16 cellular contexts compared by ENCODE assay signal in the genomic region with DNA sequence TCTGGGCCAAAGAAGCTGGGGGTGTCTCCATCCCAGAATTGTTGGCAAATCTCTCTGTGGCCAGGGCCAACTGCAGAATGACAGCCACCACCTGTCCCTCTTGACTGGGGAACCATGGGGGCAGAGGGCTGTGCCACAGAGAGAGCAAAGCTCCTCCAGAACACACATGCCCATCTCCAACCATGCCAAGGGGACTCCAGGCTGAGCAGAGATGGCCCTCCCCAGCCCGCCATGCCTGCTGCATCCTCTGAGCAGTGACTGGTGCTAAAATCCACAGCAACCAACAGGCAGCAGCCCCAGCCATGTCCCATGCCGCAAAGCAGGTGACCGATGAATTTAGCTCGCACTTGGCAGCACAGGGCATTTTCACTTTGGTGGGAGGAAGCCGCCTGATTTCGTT.
"Had no signal": no experiment of that assay in that cellular context is flagged by ENCODE, and none has a peak within 500 bp of the region (broad histone marks: within the 10 kb centered on the region; RNA-seq: fewer than 3 reads in every experiment).

No MANE protein-coding gene starts in this region.

- H3K9me3 ChIP-seq: gastroesophageal sphincter, left lung, tibial artery, vagina had no signal

- H3K4me3 ChIP-seq: gastroesophageal sphincter, left lung, tibial artery, vagina had no signal

- H3K27ac ChIP-seq: gastroesophageal sphincter, left lung, tibial artery, vagina had no signal

- ATAC-seq: activated CD8-positive, alpha-beta T cell treated with anti-CD3 and anti-CD28 coated beads for 36 hours; activated T-cell treated with anti-CD3 and anti-CD28 coated beads, Interleukin-2, amount 50 U/mL, for 4 hours; gastroesophageal sphincter; left lung; stimulated activated naive B cell treated with anti-CD40 and anti-IgM and Interleukin-4, amounts not matched to agents 10 μg/mL and 1 μg/mL and 100 μg/mL, for 72 hours; T-helper 17 cell had no signal

- H3K27me3 ChIP-seq: gastroesophageal sphincter, left lung, tibial artery, vagina had no signal

- DNase-seq: activated B cell treated with CpG ODN at 0.5 μM for 24 hours; activated CD4-positive, alpha-beta T cell treated with anti-CD3 and anti-CD28 coated beads for 48 hours; activated CD8-positive, alpha-beta T cell treated with anti-CD3 and anti-CD28 coated beads for 36 hours; activated effector memory CD4-positive, alpha-beta T cell treated with Interleukin-2 at 50 U/mL for 16 hours; activated naive CD4-positive, alpha-beta T cell treated with anti-CD3 and anti-CD28 coated beads, Interleukin-2, amount 50 U/mL, for 16 hours; activated T-cell treated with anti-CD3 and anti-CD28 coated beads, Interleukin-2, amount 50 U/mL, for 4 hours; erythroblast; hippocampal formation; left lung; stimulated activated CD4-positive, alpha-beta T cell treated with anti-CD3 and anti-CD28 coated beads, Interleukin-15, amount 100 ng/mL, for 24 hours; stimulated activated CD4-positive, alpha-beta T cell treated with anti-CD3 and anti-CD28 coated beads, Interleukin-4, amount 100 ng/mL, for 1 hour; stimulated activated naive B cell treated with anti-CD40 and anti-IgM and Interleukin-4, amounts not matched to agents 10 μg/mL and 1 μg/mL and 100 μg/mL, for 72 hours; T-helper 17 cell; tibial artery had no signal

- H3K36me3 ChIP-seq: gastroesophageal sphincter, left lung, tibial artery, vagina had no signal
